8 cellular contexts compared by ENCODE assay signal in genomic region chr1:236141447-236142357, GRCh38. TPM values are rescaled to one million over a fixed set of nuclear protein-coding genes. Genes with fewer than 3 reads are reported as not detected.
DNase-seq lines count a peak whose midpoint lies in the region; ATAC-seq and TF ChIP-seq lines count a peak whose summit lies in the region.

No MANE protein-coding gene starts in this region.

- ATAC-seq in HG03457 (IDR thresholded peaks at IDR 0.05; ENCODE audit: unreplicated experiment): peak; percentile 14
- ATAC-seq in lower lobe of right lung: peak; percentile 7 to 41
- ATAC-seq in GM21390 (IDR thresholded peaks at IDR 0.05; ENCODE audit: unreplicated experiment): no peak

- no peaks in the 10 kb centered on the region for H3K36me3 ChIP-seq in SU-DHL-6 (ENCODE audit: low read length)
- no peaks in the 10 kb centered on the region for H3K36me3 ChIP-seq in effector memory CD4-positive, alpha-beta T cell (ENCODE audit: control insufficient read depth, insufficient read depth, low read length)
- no peaks in the 10 kb centered on the region for H3K36me3 ChIP-seq in lower lobe of right lung

- peak overlapping the region; percentile 50 for H3K9ac ChIP-seq in SU-DHL-6 (ENCODE audit: low read length)

- DNase-seq in AG08395 (ENCODE audit: low spot score) (peak; percentile 48), lower lobe of right lung (no peak), substantia nigra (lab: John Stamatoyannopoulos, UW) (peak in 30 of 49 donors; percentile 9 to 76 (median 58))
- no peak for DNase-seq in effector memory CD4-positive, alpha-beta T cell

- intact Hi-C loops in lower lobe of right lung (cut with DNase I): no loop called here

- peaks cover 3% of the 10 kb centered on the region; the same call in 1 of the 2 replicates for H4K20me1 ChIP-seq in SU-DHL-6 (ENCODE audit: low read depth, low read length)

- H2AFZ ChIP-seq in SU-DHL-6 (ENCODE audit: low read depth, low read length, severe bottlenecking): peak overlapping the region; percentile 79

- no peak overlapping the region for H3K27ac ChIP-seq in SU-DHL-6 (ENCODE audit: low read depth, low read length)
- no peak overlapping the region for H3K27ac ChIP-seq in effector memory CD4-positive, alpha-beta T cell (ENCODE audit: insufficient read depth, low read length, poor library complexity, severe bottlenecking)
- no peak overlapping the region for H3K27ac ChIP-seq in lower lobe of right lung
- peak overlapping the region; percentile 12 for H3K27ac ChIP-seq in substantia nigra (ENCODE audit: low read depth, low read length, poor library complexity, severe bottlenecking)

- H3K4me3 ChIP-seq in GM08714 (ENCODE audit: low read length) (peak overlapping the region; percentile 73), SU-DHL-6 (ENCODE audit: insufficient read depth, low read length, poor library complexity, severe bottlenecking) (peak overlapping the region; percentile 61), lower lobe of right lung (peak overlapping the region; percentile 70)
- peak overlapping the region; percentile 61 for H3K4me3 ChIP-seq in effector memory CD4-positive, alpha-beta T cell (ENCODE audit: insufficient read depth, low read depth, low read length, poor library complexity, severe bottlenecking)

- no peaks in the 10 kb centered on the region for H3K79me2 ChIP-seq in SU-DHL-6 (ENCODE audit: insufficient read depth, low read length)

- no peaks in the 10 kb centered on the region for H3K27me3 ChIP-seq in SU-DHL-6 (ENCODE audit: low read length)
- H3K27me3 ChIP-seq in effector memory CD4-positive, alpha-beta T cell (replicated peaks; ENCODE audit: control insufficient read depth, insufficient read depth, low read length, poor library complexity, severe bottlenecking): peaks cover 7% of the 10 kb centered on the region
- H3K27me3 ChIP-seq in lower lobe of right lung (ENCODE audit: low read depth): peaks cover 13% of the 10 kb centered on the region

- no peak for TF ChIP-seq CTCF in SU-DHL-6 (IDR thresholded peaks at IDR 0.05; ENCODE audit: insufficient read depth, low read length, poor library complexity, severe bottlenecking)
- TF ChIP-seq CTCF in lower lobe of right lung (IDR thresholded peaks at IDR 0.05): no peak

- H3K4me2 ChIP-seq in SU-DHL-6 (ENCODE audit: low read depth, low read length, poor library complexity, severe bottlenecking): peak overlapping the region; percentile 72

- H3F3A ChIP-seq in SU-DHL-6 (ENCODE audit: insufficient read depth): no peaks in the 10 kb centered on the region

- H3K9me3 ChIP-seq in SU-DHL-6 (ENCODE audit: insufficient read depth, low read length) (no peaks in the 10 kb centered on the region), lower lobe of right lung (no peaks in the 10 kb centered on the region)
- H3K9me3 ChIP-seq in effector memory CD4-positive, alpha-beta T cell (ENCODE audit: control insufficient read depth, low read length): no peaks in the 10 kb centered on the region

- H3K9me2 ChIP-seq in SU-DHL-6 (replicated peaks; ENCODE audit: insufficient read depth, low read length): no peaks in the 10 kb centered on the region

- peaks cover 15% of the 10 kb centered on the region for H3K4me1 ChIP-seq in effector memory CD4-positive, alpha-beta T cell (ENCODE audit: control insufficient read depth, insufficient read depth, low read length, poor library complexity, severe bottlenecking)
- H3K4me1 ChIP-seq in lower lobe of right lung: peaks cover 15% of the 10 kb centered on the region

RNA-seq across cellular contexts. Expression of gene GPR137B, which starts 0.6 kb away (rescaled TPM):
- 38.3 TPM for total RNA-seq in lower lobe of right lung

Comparison
In these comparisons a context has a peak if more than half of its experiments do, and no peak if none do; other contexts are left out.
1. DNase-seq: peak in AG08395 (single experiment) and substantia nigra (30 of 49); none in effector memory CD4-positive, alpha-beta T cell (0 of 3) and lower lobe of right lung (single experiment).
2. Peak in every context shown above with its lines, with median percentiles within 50 percentile points of each other: H3K4me3 ChIP-seq.